In the genomic region with DNA sequence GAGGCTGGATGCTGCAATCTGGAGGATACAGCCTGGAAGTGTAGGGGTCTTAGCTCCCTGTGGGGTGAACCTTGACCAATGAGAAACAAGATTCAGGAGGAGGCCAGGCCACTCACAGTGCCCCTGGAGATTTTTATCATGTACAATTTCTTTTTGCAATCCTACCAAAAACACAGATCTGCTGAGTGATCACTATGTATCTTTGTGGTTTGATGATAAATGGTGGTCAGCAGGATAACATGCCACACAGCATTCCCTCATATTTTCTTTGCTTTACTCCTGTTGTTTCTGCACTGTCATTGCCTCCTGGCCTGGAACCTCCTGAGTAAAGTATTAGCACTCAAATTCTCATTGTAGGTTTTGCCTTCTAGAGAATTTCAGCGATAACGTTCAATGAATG, we compare ENCODE assay signal across 23 cellular contexts.
DNase-seq lines count a peak whose midpoint lies in the region; ATAC-seq and TF ChIP-seq lines count a peak whose summit lies in the region.
"Had no signal": no experiment of that assay in that cellular context is flagged by ENCODE, and none has a peak within 500 bp of the region (broad histone marks: within the 10 kb centered on the region; RNA-seq: fewer than 3 reads in every experiment).

No MANE protein-coding gene starts in this region.

- peak; percentile 46 for DNase-seq in GM03348 (ENCODE audit: low spot score)
- DNase-seq in RPMI7951 (ENCODE audit: low read depth): peak; percentile 53
- DNase-seq in foreskin keratinocyte: no peak
- DNase-seq in activated T-cell treated with anti-CD3 and anti-CD28 coated beads, Interleukin-2, amount 50 U/mL, for 4 hours: no peak
- DNase-seq in NCI-H2107 treated with DMSO at 0.1 percent for 48 hours (lab: John Stamatoyannopoulos, UW; ENCODE audit: unreplicated experiment): no peak
- DNase-seq in stimulated activated naive CD4-positive, alpha-beta T cell (lab: John Stamatoyannopoulos, UW): no peak
- DNase-seq: activated CD4-positive, alpha-beta T cell treated with anti-CD3 and anti-CD28 coated beads for 36 hours; activated naive CD4-positive, alpha-beta T cell treated with anti-CD3 and anti-CD28 coated beads, Interleukin-2, amount 50 U/mL, for 16 hours; AML-193; hypothalamus; kidney; naive B cell; NCI-H1694 treated with DMSO at 0.1 percent for 48 hours; NCI-H82; OCI-M1; SHP77 treated with DMSO at 0.1 percent for 48 hours; stimulated activated naive B cell treated with anti-CD40 and anti-IgM and Interleukin-4, amounts not matched to agents 10 μg/mL and 1 μg/mL and 100 μg/mL, for 72 hours; T-cell had no signal

- H3K27ac ChIP-seq in foreskin keratinocyte: no peak overlapping the region
- H3K27ac ChIP-seq: ascending aorta, parathyroid adenoma had no signal

- H3K4me2 ChIP-seq in skeletal muscle satellite cell (ENCODE audit: low read length): no peak overlapping the region

- H3K9me3 ChIP-seq in skeletal muscle satellite cell (replicated peaks; ENCODE audit: low read length): no peaks in the 10 kb centered on the region
- H3K9me3 ChIP-seq: ascending aorta had no signal

- no peaks in the 10 kb centered on the region for H3K27me3 Mint-ChIP-seq in activated T-cell treated with anti-CD3 and anti-CD28 coated beads, Interleukin-2, amount 50 U/mL, for 4 hours (ENCODE audit: low read depth)
- H3K27me3 Mint-ChIP-seq: activated CD4-positive, alpha-beta T cell treated with anti-CD3 and anti-CD28 coated beads for 36 hours; naive B cell; stimulated activated naive B cell treated with anti-CD40 and anti-IgM and Interleukin-4, amounts not matched to agents 10 μg/mL and 1 μg/mL and 100 μg/mL, for 72 hours had no signal

- H3K4me3 ChIP-seq in skeletal muscle satellite cell (ENCODE audit: low read length): no peak overlapping the region
- H3K4me3 ChIP-seq: ascending aorta, K562 had no signal

- no peak overlapping the region for H3K4me3 Mint-ChIP-seq in activated T-cell treated with anti-CD3 and anti-CD28 coated beads, Interleukin-2, amount 50 U/mL, for 4 hours
- H3K4me3 Mint-ChIP-seq: activated CD4-positive, alpha-beta T cell treated with anti-CD3 and anti-CD28 coated beads for 36 hours; stimulated activated naive B cell treated with anti-CD40 and anti-IgM and Interleukin-4, amounts not matched to agents 10 μg/mL and 1 μg/mL and 100 μg/mL, for 72 hours; T-cell had no signal

- H3K4me1 Mint-ChIP-seq in activated T-cell treated with anti-CD3 and anti-CD28 coated beads, Interleukin-2, amount 50 U/mL, for 4 hours (ENCODE audit: low read depth): no peaks in the 10 kb centered on the region
- H3K4me1 Mint-ChIP-seq: activated CD4-positive, alpha-beta T cell treated with anti-CD3 and anti-CD28 coated beads for 36 hours; naive B cell; stimulated activated naive B cell treated with anti-CD40 and anti-IgM and Interleukin-4, amounts not matched to agents 10 μg/mL and 1 μg/mL and 100 μg/mL, for 72 hours; T-cell had no signal

- H3K4me1 ChIP-seq in foreskin keratinocyte: no peaks in the 10 kb centered on the region
- peaks cover 33% of the 10 kb centered on the region for H3K4me1 ChIP-seq in skeletal muscle satellite cell (ENCODE audit: control insufficient read depth, insufficient read depth, low read length)
- H3K4me1 ChIP-seq: ascending aorta, parathyroid adenoma had no signal

- H3K27me3 ChIP-seq in foreskin keratinocyte (no peaks in the 10 kb centered on the region), skeletal muscle satellite cell (ENCODE audit: control insufficient read depth, insufficient read depth, low read length) (no peaks in the 10 kb centered on the region)
- H3K27me3 ChIP-seq: ascending aorta had no signal

- H3K9me3 Mint-ChIP-seq in activated T-cell treated with anti-CD3 and anti-CD28 coated beads, Interleukin-2, amount 50 U/mL, for 4 hours: peaks cover 3% of the 10 kb centered on the region

- ATAC-seq in foreskin keratinocyte: peak; percentile 21
- ATAC-seq in activated T-cell treated with anti-CD3 and anti-CD28 coated beads, Interleukin-2, amount 50 U/mL, for 4 hours: no peak
- ATAC-seq: activated CD4-positive, alpha-beta T cell treated with anti-CD3 and anti-CD28 coated beads for 36 hours; K562; sciatic nerve; stimulated activated naive B cell treated with anti-CD40 and anti-IgM and Interleukin-4, amounts not matched to agents 10 μg/mL and 1 μg/mL and 100 μg/mL, for 72 hours; T-cell had no signal

- peak overlapping the region; percentile 7 for H3K9ac ChIP-seq in skeletal muscle satellite cell (ENCODE audit: low read depth, low read length)
- H3K9ac ChIP-seq: parathyroid adenoma had no signal

- TF ChIP-seq CTCF in foreskin keratinocyte (conservative IDR thresholded peaks at IDR 0.05): no peak

- H3K36me3 Mint-ChIP-seq in activated T-cell treated with anti-CD3 and anti-CD28 coated beads, Interleukin-2, amount 50 U/mL, for 4 hours (ENCODE audit: insufficient read depth): no peaks in the 10 kb centered on the region
- H3K36me3 Mint-ChIP-seq: naive B cell; stimulated activated naive B cell treated with anti-CD40 and anti-IgM and Interleukin-4, amounts not matched to agents 10 μg/mL and 1 μg/mL and 100 μg/mL, for 72 hours; T-cell had no signal

- no peaks in the 10 kb centered on the region for H3K36me3 ChIP-seq in skeletal muscle satellite cell (ENCODE audit: insufficient read depth, low read length)
- H3K36me3 ChIP-seq: ascending aorta had no signal

Comparison
In these comparisons a context has a peak if more than half of its experiments do, and no peak if none do; other contexts are left out.
1. DNase-seq: peak in GM03348 (single experiment) and RPMI7951 (single experiment); none in foreskin keratinocyte (0 of 2), activated T-cell treated with anti-CD3 and anti-CD28 coated beads, Interleukin-2, amount 50 U/mL, for 4 hours (single experiment), NCI-H2107 treated with DMSO at 0.1 percent for 48 hours (single experiment) and stimulated activated naive CD4-positive, alpha-beta T cell (0 of 6).